23 cellular contexts compared by ENCODE assay signal in genomic region chr2:162257416-162257815, GRCh38. TPM values are rescaled to one million over a fixed set of nuclear protein-coding genes. Genes with fewer than 3 reads are reported as not detected.
"Had no signal": no experiment of that assay in that cellular context is flagged by ENCODE, and none has a peak within 500 bp of the region (broad histone marks: within the 10 kb centered on the region; RNA-seq: fewer than 3 reads in every experiment).

No MANE protein-coding gene starts in this region.

- H3K27ac ChIP-seq: esophagus muscularis mucosa, gastroesophageal sphincter, stomach, testis, VCaP had no signal

- H3K36me3 ChIP-seq: esophagus muscularis mucosa, gastroesophageal sphincter, heart left ventricle, stomach had no signal

- H3K4me3 ChIP-seq: esophagus muscularis mucosa, gastroesophageal sphincter, heart left ventricle, mucosa of descending colon, skin epidermis, stomach, testis had no signal

- H3K4me1 ChIP-seq: testis had no signal

- H3K27me3 ChIP-seq: esophagus muscularis mucosa, gastroesophageal sphincter, heart left ventricle, stomach, testis had no signal

- ATAC-seq: activated T-cell treated with anti-CD3 and anti-CD28 coated beads, Interleukin-2, amount 50 U/mL, for 72 hours; gastroesophageal sphincter; left ventricle myocardium superior; mucosa of descending colon; right cardiac atrium had no signal

- DNase-seq: activated CD4-positive, alpha-beta T cell treated with anti-CD3 and anti-CD28 coated beads for 1 hour; activated CD8-positive, alpha-beta memory T cell treated with anti-CD3 and anti-CD28 coated beads for 24 hours; activated effector memory CD4-positive, alpha-beta T cell treated with anti-CD3 and anti-CD28 coated beads, Interleukin-2, amount 50 U/mL, for 16 hours; activated naive CD4-positive, alpha-beta T cell treated with anti-CD3 and anti-CD28 coated beads, Interleukin-2, amount 50 U/mL, for 16 hours; activated T-cell treated with anti-CD3 and anti-CD28 coated beads, Interleukin-2, amount 50 U/mL, for 72 hours; effector CD4-positive, alpha-beta T cell; heart left ventricle; kidney glomerular epithelial cell; left ventricle myocardium superior; mucosa of descending colon; naive B cell; right cardiac atrium; stimulated activated CD4-positive, alpha-beta T cell treated with anti-CD3 and anti-CD28 coated beads, Interleukin-15, amount 100 ng/mL, for 24 hours; stimulated activated CD4-positive, alpha-beta T cell treated with anti-CD3 and anti-CD28 coated beads, Interleukin-2, amount 100 ng/mL, for 48 hours; stomach; T-helper 2 cell; testis had no signal

- H3K9me3 ChIP-seq: esophagus muscularis mucosa, gastroesophageal sphincter, mucosa of descending colon, stomach, testis had no signal

RNA-seq across cellular contexts. Expression of gene FAP, which starts 14.2 kb away (rescaled TPM):
- total RNA-seq: activated T-cell treated with anti-CD3 and anti-CD28 coated beads, Interleukin-2, amount 50 U/mL, for 72 hours; neural crest cell; progenitor cell of endocrine pancreas had no signal
